ENCODE assay signal across 17 cellular contexts in genomic region chr7:4162845-4163564, GRCh38.
"Had no signal": no experiment of that assay in that cellular context is flagged by ENCODE, and none has a peak within 500 bp of the region (broad histone marks: within the 10 kb centered on the region; RNA-seq: fewer than 3 reads in every experiment).

No MANE protein-coding gene starts in this region.

- H3K4me1 Mint-ChIP-seq: activated CD4-positive, alpha-beta T cell treated with anti-CD3 and anti-CD28 coated beads for 36 hours; activated naive CD8-positive, alpha-beta T cell treated with anti-CD3 and anti-CD28 coated beads, Interleukin-2, amount 10 ng/mL, durations not matched to agents 7 days and 5 days had no signal

- DNase-seq: activated CD4-positive, alpha-beta T cell treated with anti-CD3 and anti-CD28 coated beads for 36 hours; activated CD8-positive, alpha-beta memory T cell treated with anti-CD3 and anti-CD28 coated beads, Interleukin-2, amount 50 U/mL, for 4 hours; activated CD8-positive, alpha-beta T cell treated with anti-CD3 and anti-CD28 coated beads for 36 hours; activated gamma-delta T cell treated with Interleukin-2 at 50 U/mL for 16 hours; activated naive CD8-positive, alpha-beta T cell treated with anti-CD3 and anti-CD28 coated beads, Interleukin-2, amount 10 ng/mL, durations not matched to agents 7 days and 5 days; activated T-cell treated with anti-CD3 and anti-CD28 coated beads, Interleukin-2, amount 50 U/mL, for 72 hours; mesenchymal stem cell; stimulated activated CD4-positive, alpha-beta T cell treated with anti-CD3 and anti-CD28 coated beads, Interleukin-4, amount 100 ng/mL, for 1 hour; stimulated activated CD8-positive, alpha-beta memory T cell treated with anti-CD3 and anti-CD28 coated beads, Interleukin-4, amount 100 ng/mL, for 48 hours; T-helper 9 cell had no signal

- H3K4me3 ChIP-seq: dorsolateral prefrontal cortex, left lung, thoracic aorta had no signal

- H3K36me3 Mint-ChIP-seq: activated naive CD8-positive, alpha-beta T cell treated with anti-CD3 and anti-CD28 coated beads, Interleukin-2, amount 10 ng/mL, durations not matched to agents 7 days and 5 days had no signal

- ATAC-seq: activated CD4-positive, alpha-beta T cell treated with anti-CD3 and anti-CD28 coated beads for 36 hours; activated CD8-positive, alpha-beta T cell treated with anti-CD3 and anti-CD28 coated beads for 36 hours; activated T-cell treated with anti-CD3 and anti-CD28 coated beads, Interleukin-2, amount 50 U/mL, for 72 hours; esophagus mucosa; left lung had no signal

- H3K36me3 ChIP-seq: left lung, neutrophil had no signal

- H3K27me3 Mint-ChIP-seq: activated CD4-positive, alpha-beta T cell treated with anti-CD3 and anti-CD28 coated beads for 36 hours; activated CD8-positive, alpha-beta T cell treated with anti-CD3 and anti-CD28 coated beads for 36 hours; activated naive CD8-positive, alpha-beta T cell treated with anti-CD3 and anti-CD28 coated beads, Interleukin-2, amount 10 ng/mL, durations not matched to agents 7 days and 5 days; stimulated activated naive CD8-positive, alpha-beta T cell treated with anti-CD3 and anti-CD28 coated beads, Interleukin-15, Interleukin-2, amounts not matched to agents 100 ng/mL and 50 ng/mL, for 24 hours had no signal

- H3K27ac Mint-ChIP-seq: activated CD4-positive, alpha-beta T cell treated with anti-CD3 and anti-CD28 coated beads for 36 hours; activated CD8-positive, alpha-beta T cell treated with anti-CD3 and anti-CD28 coated beads for 36 hours; activated naive CD8-positive, alpha-beta T cell treated with anti-CD3 and anti-CD28 coated beads, Interleukin-2, amount 10 ng/mL, durations not matched to agents 7 days and 5 days; activated T-cell treated with anti-CD3 and anti-CD28 coated beads, Interleukin-2, amount 50 U/mL, for 72 hours; stimulated activated naive CD8-positive, alpha-beta T cell treated with anti-CD3 and anti-CD28 coated beads, Interleukin-15, Interleukin-2, amounts not matched to agents 100 ng/mL and 50 ng/mL, for 24 hours had no signal

- H3K27ac ChIP-seq: left lung, neutrophil, thoracic aorta, VCaP had no signal

- H3K4me3 Mint-ChIP-seq: activated CD4-positive, alpha-beta T cell treated with anti-CD3 and anti-CD28 coated beads for 36 hours; activated CD8-positive, alpha-beta T cell treated with anti-CD3 and anti-CD28 coated beads for 36 hours; activated naive CD8-positive, alpha-beta T cell treated with anti-CD3 and anti-CD28 coated beads, Interleukin-2, amount 10 ng/mL, durations not matched to agents 7 days and 5 days; activated T-cell treated with anti-CD3 and anti-CD28 coated beads, Interleukin-2, amount 50 U/mL, for 72 hours; stimulated activated naive CD8-positive, alpha-beta T cell treated with anti-CD3 and anti-CD28 coated beads, Interleukin-15, Interleukin-2, amounts not matched to agents 100 ng/mL and 50 ng/mL, for 24 hours had no signal

- H3K27me3 ChIP-seq: dorsolateral prefrontal cortex, left lung, neutrophil had no signal

- H3K4me1 ChIP-seq: left lung had no signal

- H3K9me3 ChIP-seq: left lung, neutrophil, thoracic aorta had no signal

- H3K9me3 Mint-ChIP-seq: activated CD8-positive, alpha-beta T cell treated with anti-CD3 and anti-CD28 coated beads for 36 hours; activated naive CD8-positive, alpha-beta T cell treated with anti-CD3 and anti-CD28 coated beads, Interleukin-2, amount 10 ng/mL, durations not matched to agents 7 days and 5 days; activated T-cell treated with anti-CD3 and anti-CD28 coated beads, Interleukin-2, amount 50 U/mL, for 72 hours; stimulated activated naive CD8-positive, alpha-beta T cell treated with anti-CD3 and anti-CD28 coated beads, Interleukin-15, Interleukin-2, amounts not matched to agents 100 ng/mL and 50 ng/mL, for 24 hours had no signal
